Comparison of ENCODE assay signal across 21 cellular contexts in the genomic region with DNA sequence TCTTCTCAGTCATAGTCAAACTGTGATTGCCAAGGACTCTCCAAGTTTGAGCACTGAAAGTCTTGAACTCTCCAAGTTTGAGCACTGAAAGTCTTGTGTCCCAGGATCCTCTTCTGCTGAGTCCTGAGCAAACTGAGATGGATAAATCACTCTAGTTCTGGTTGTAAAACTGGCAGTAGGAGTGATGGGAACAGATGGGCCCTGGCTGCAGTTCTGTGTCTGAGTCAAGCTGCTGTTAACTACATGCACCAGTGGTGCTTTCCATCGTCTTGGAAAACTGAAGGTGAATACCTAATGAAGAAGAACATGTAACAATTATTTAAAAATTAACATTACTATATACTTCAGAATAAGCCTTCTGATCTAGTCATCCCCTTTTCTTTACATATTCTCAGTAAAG. TPM values are rescaled to one million over a fixed set of nuclear protein-coding genes. Genes with fewer than 3 reads are reported as not detected.
"Had no signal": no experiment of that assay in that cellular context is flagged by ENCODE, and none has a peak within 500 bp of the region (broad histone marks: within the 10 kb centered on the region; RNA-seq: fewer than 3 reads in every experiment).

No MANE protein-coding gene starts in this region.

- H3K27ac ChIP-seq: HL-60, RWPE1 had no signal

- DNase-seq: IMR-90, Karpas-422, KG1, MM.1S, NCI-H1092 treated with DMSO at 0.1 percent for 48 hours, NCI-H1436, NCI-H187, NCI-H2029, NCI-H2081 treated with DMSO at 0.1 percent for 48 hours, NCI-H2171, NCI-H226, NCI-H446, NCI-H510A, NCI-H524 treated with DMSO at 0.1 percent for 48 hours, NCI-H69, NCI-H774, SHP77, SK-N-SH had no signal

- H3K9ac ChIP-seq: SK-N-SH had no signal

- H3K4me2 ChIP-seq: SK-N-SH had no signal

RNA-seq across cellular contexts. Expression of a gene that starts 27.6 kb away (rescaled TPM):
- total RNA-seq: IMR-90, SK-MEL-5 had no signal
- polyA plus RNA-seq: IMR-90 had no signal
